ENCODE assay signal across 16 cellular contexts in genomic region chr1:167573035-167573434, GRCh38. TPM values are rescaled to one million over a fixed set of nuclear protein-coding genes. Genes with fewer than 3 reads are reported as not detected.
A peak's percentile ranks its signal among the peaks of the same experiment; 100 is the strongest.
DNase-seq lines count a peak whose midpoint lies in the region; ATAC-seq, FAIRE-seq and TF ChIP-seq lines count a peak whose summit lies in the region.
"Had no signal": no experiment of that assay in that cellular context is flagged by ENCODE, and none has a peak within 500 bp of the region (broad histone marks: within the 10 kb centered on the region; RNA-seq: fewer than 3 reads in every experiment).

No MANE protein-coding gene starts in this region.

- POLR2A ChIA-PET in IMR-90 (lab: Charles Lee; ENCODE audit: unreplicated experiment) = no interaction called here

- H4K20me1 ChIP-seq in IMR-90 (ENCODE audit: insufficient read depth, low read length) = no peaks in the 10 kb centered on the region
- no peaks in the 10 kb centered on the region for H4K20me1 ChIP-seq in mammary epithelial cell (ENCODE audit: insufficient read depth, low read length)

- H3K14ac ChIP-seq in IMR-90 (replicated peaks; ENCODE audit: low read depth, low read length) = no peak overlapping the region

- DNase-seq in IMR-90 (no peak), mammary epithelial cell (peak; percentile 79), type B pancreatic cell (ENCODE audit: extremely low spot score, unreplicated experiment) (no peak), GM19239 (ENCODE audit: insufficient read length, low spot score) (no peak), T-helper 9 cell (no peak)
- DNase-seq: BE2C; CD4-positive, alpha-beta memory T cell; DMS79; GM23248; H7 had no signal

- H4K5ac ChIP-seq in IMR-90 (ENCODE audit: low read depth, low read length) = no peak overlapping the region

- no CpG with 5 or more reads among the region's 2 CpGs for WGBS in IMR-90 (ENCODE audit: extremely low coverage in 2 of 2, insufficient read length in 1 of 2), 2 experiments
- 0% methylated on average over 2 of the region's 2 CpGs for WGBS in mammary epithelial cell (ENCODE audit: low coverage, missing lambda C conversion rate)

- peaks cover 9% of the 10 kb centered on the region for H3K27me3 Mint-ChIP-seq in type B pancreatic cell

- H3K4me3 Mint-ChIP-seq in type B pancreatic cell = no peak overlapping the region
- H3K4me3 Mint-ChIP-seq: CD4-positive, alpha-beta memory T cell had no signal

- H3K4me2 ChIP-seq in IMR-90 (ENCODE audit: low read depth, low read length) (no peak overlapping the region), mammary epithelial cell (ENCODE audit: insufficient read depth, low read depth, low read length) (peak overlapping the region; percentile 47)

- peaks cover 8% of the 10 kb centered on the region for H3K27me3 ChIP-seq in IMR-90 (ENCODE audit: control insufficient read depth, insufficient read depth, low read length)
- H3K27me3 ChIP-seq in mammary epithelial cell (ENCODE audit: insufficient read depth, low read length) = no peaks in the 10 kb centered on the region
- H3K27me3 ChIP-seq: BE2C had no signal

- no peak for TF ChIP-seq POLR2A in IMR-90 (IDR thresholded peaks at IDR 0.05; ENCODE audit: low read depth, low read length)

- no peak overlapping the region for H2BK15ac ChIP-seq in IMR-90 (ENCODE audit: low read depth, low read length)

- TF ChIP-seq CTCF in IMR-90 (conservative IDR thresholded peaks at IDR 0.05; ENCODE audit: low read depth, low read length) (no peak), mammary epithelial cell (conservative IDR thresholded peaks at IDR 0.05 in 1 of 2, IDR thresholded peaks at IDR 0.05 in 1 of 2; ENCODE audit: extremely low read depth in 1 of 2, insufficient read depth in 1 of 2, low read depth in 1 of 2, low read length in 2 of 2) (no peak), type B pancreatic cell (conservative IDR thresholded peaks at IDR 0.05) (no peak)

- no peak overlapping the region for H3K27ac ChIP-seq in IMR-90 (ENCODE audit: insufficient read depth, low read length)
- H3K27ac ChIP-seq in mammary epithelial cell (ENCODE audit: insufficient read depth, low read depth, low read length) = peak overlapping the region; percentile 31
- H3K27ac ChIP-seq: C4-2B, GM23248 had no signal

- no peak overlapping the region for H2BK120ac ChIP-seq in IMR-90 (ENCODE audit: low read depth, low read length)

- H2AK5ac ChIP-seq in IMR-90 (ENCODE audit: low read depth, low read length) = no peak overlapping the region

- no peak overlapping the region for H3K4ac ChIP-seq in IMR-90 (ENCODE audit: low read depth, low read length)

- no peak overlapping the region for H2AK9ac ChIP-seq in IMR-90 (replicated peaks; ENCODE audit: low read depth, low read length, poor library complexity)

- H2BK20ac ChIP-seq in IMR-90 (ENCODE audit: low read depth, low read length) = no peak overlapping the region

- H3K9ac ChIP-seq in IMR-90 (ENCODE audit: low read depth, low read length) = no peak overlapping the region
- H3K9ac ChIP-seq in mammary epithelial cell (ENCODE audit: insufficient read depth, low read length) = no peak overlapping the region
- H3K9ac ChIP-seq: GM23248 had no signal

- H3K4me1 ChIP-seq in IMR-90 (ENCODE audit: control insufficient read depth, insufficient read depth, low read length) (no peaks in the 10 kb centered on the region), mammary epithelial cell (ENCODE audit: insufficient read depth, low read length) (peaks cover 17% of the 10 kb centered on the region)
- H3K4me1 ChIP-seq: BE2C had no signal

- no peak for FAIRE-seq in GM19239 (lab: Jason Lieb, UNC)
- FAIRE-seq: A204.1 had no signal

- no TSS peak for BruUV-seq in IMR-90 (replicated peaks; lab: Mats Ljungman, UMichigan)
- BruUV-seq in mammary epithelial cell (replicated peaks; lab: Mats Ljungman, UMichigan) = no TSS peak

- intact Hi-C loops in IMR-90 (cut with micrococcal nuclease) (no loop called here), mammary epithelial cell (cut with micrococcal nuclease) (no loop called here)

- H2AFZ ChIP-seq in IMR-90 (replicated peaks; ENCODE audit: low read length, poor library complexity) (peak overlapping the region; percentile 51), mammary epithelial cell (ENCODE audit: low read depth, low read length) (peak overlapping the region; percentile 23)
- H2AFZ ChIP-seq: GM23248 had no signal

- H4K91ac ChIP-seq in IMR-90 (ENCODE audit: insufficient read depth, low read depth, low read length) = no peak overlapping the region

- H3K4me1 Mint-ChIP-seq in type B pancreatic cell (ENCODE audit: unreplicated experiment) = no peaks in the 10 kb centered on the region
- H3K4me1 Mint-ChIP-seq: CD4-positive, alpha-beta memory T cell had no signal

- H3K4me3 ChIP-seq in IMR-90 (ENCODE audit: insufficient read depth, low read depth, low read length) = no peak overlapping the region
- H3K4me3 ChIP-seq in mammary epithelial cell (replicated peaks in 1 of 3; ENCODE audit: insufficient read depth in 1 of 3, low read depth in 2 of 3, low read length in 3 of 3) = no peak overlapping the region
- H3K4me3 ChIP-seq: GM23248 had no signal

- dilution Hi-C loops in IMR-90 (cut with HindIII; ENCODE audit: low sequenced_read_pairs, unreplicated experiment) = no loop called here
- dilution Hi-C loops in mammary epithelial cell (cut with HindIII; ENCODE audit: low sequenced_read_pairs) = no loop called here

- H3K36me3 ChIP-seq in IMR-90 (ENCODE audit: control insufficient read depth, insufficient read depth, low read length) (no peaks in the 10 kb centered on the region), mammary epithelial cell (ENCODE audit: insufficient read depth, low read length) (no peaks in the 10 kb centered on the region)
- H3K36me3 ChIP-seq: BE2C had no signal

- no peaks in the 10 kb centered on the region for H3K79me1 ChIP-seq in IMR-90 (ENCODE audit: low read depth in 1 of 2, low read length in 2 of 2)

- H3K9me3 ChIP-seq in IMR-90 (ENCODE audit: control insufficient read depth, insufficient read depth, low read length) = no peaks in the 10 kb centered on the region
- no peaks in the 10 kb centered on the region for H3K9me3 ChIP-seq in mammary epithelial cell (replicated peaks; ENCODE audit: insufficient read depth, low read length)
- H3K9me3 ChIP-seq: BE2C had no signal

- H3K27ac Mint-ChIP-seq in type B pancreatic cell = peak overlapping the region; percentile 64
- H3K27ac Mint-ChIP-seq: CD4-positive, alpha-beta memory T cell had no signal

- no peak overlapping the region for H3K18ac ChIP-seq in IMR-90 (ENCODE audit: low read depth, low read length)

- no peaks in the 10 kb centered on the region for H3K79me2 ChIP-seq in mammary epithelial cell (ENCODE audit: insufficient read depth, low read length)

- H3K36me3 Mint-ChIP-seq in type B pancreatic cell = no peaks in the 10 kb centered on the region
- H3K36me3 Mint-ChIP-seq: CD4-positive, alpha-beta memory T cell had no signal

- CTCF ChIA-PET in IMR-90 (lab: Yijun Ruan, JAX) = no interaction called here
- CTCF ChIA-PET in mammary epithelial cell (lab: Charles Lee; ENCODE audit: low non-redundant PET) = no interaction called here

- no peak overlapping the region for H3K56ac ChIP-seq in IMR-90 (ENCODE audit: extremely low read depth, insufficient read depth, low read length)

- H3K23ac ChIP-seq in IMR-90 (ENCODE audit: low read depth, low read length) = no peak overlapping the region

- H3K9me3 Mint-ChIP-seq in type B pancreatic cell = peaks cover 4% of the 10 kb centered on the region

- no peak for TF ChIP-seq RAD21 in IMR-90 (IDR thresholded peaks at IDR 0.05; ENCODE audit: low read length)

- ATAC-seq in IMR-90 (ENCODE audit: low read depth) = no peak
- peak; percentile 69 for ATAC-seq in esophagus mucosa
- ATAC-seq in HG02885 (IDR thresholded peaks at IDR 0.05; ENCODE audit: poor library complexity, unreplicated experiment) = no peak

- in situ Hi-C loops in IMR-90 (cut with MboI; ENCODE audit: low sequenced_read_pairs) = no loop called here
- in situ Hi-C loops in mammary epithelial cell (cut with MboI; ENCODE audit: low sequenced_read_pairs in 2 of 2) = loop anchor here in 1 of 2 donors (25.0 kb wide), 1 partner anchor 114 kb away; no protein-coding TSS in a partner anchor

- no peak overlapping the region for H2BK5ac ChIP-seq in IMR-90 (ENCODE audit: low read depth, low read length, poor library complexity, severe bottlenecking)

- no peak overlapping the region for H4K8ac ChIP-seq in IMR-90 (ENCODE audit: low read depth in 2 of 2, low read length in 2 of 2)

- H3K9me1 ChIP-seq in IMR-90 (ENCODE audit: insufficient read depth, low read length) = no peaks in the 10 kb centered on the region

TF ChIP-seq in IMR-90, 13 proteins besides CTCF, POLR2A, EP300 and RAD21 (continues in another document):
- TF ChIP-seq MAFK (IDR thresholded peaks at IDR 0.05; ENCODE audit: low read depth, low read length) (no peak), MAZ (IDR thresholded peaks at IDR 0.05; ENCODE audit: borderline replicate concordance, low read depth, low read length) (no peak), BHLHE40 (IDR thresholded peaks at IDR 0.05; ENCODE audit: low read depth, low read length) (no peak), MXI1 (IDR thresholded peaks at IDR 0.05; ENCODE audit: borderline replicate concordance, low read depth, low read length) (no peak)

RNA-seq across cellular contexts. Expression of gene CREG1, which starts 19.5 kb away (rescaled TPM):
- 2.9 and 3.3 TPM in 2 replicates for total RNA-seq in IMR-90 (2012; rRNA removed)
- 6.3 and 6.4 TPM in 2 replicates for polyA plus RNA-seq in IMR-90 (2012; rRNA removed)
- 2.2 and 6.9 TPM in 2 replicates for polyA plus RNA-seq in IMR-90 (2012; cell fraction: cytosol; rRNA removed)
- 1.8 and 2.5 TPM in 2 replicates for polyA plus RNA-seq in IMR-90 (2012; cell fraction: nucleus; rRNA removed; ENCODE audit: low replicate concordance)
- total RNA-seq in mammary epithelial cell = 100 to 1,000 TPM; 105 to 242 TPM
- polyA plus RNA-seq in mammary epithelial cell = 179 TPM
- polyA minus RNA-seq in mammary epithelial cell = 66.8 TPM
- total RNA-seq in esophagus mucosa = 61.8 TPM
- 39.5 and 54.9 TPM in 2 replicates for total RNA-seq in type B pancreatic cell (ENCODE audit: low replicate concordance)

RNA-seq across cellular contexts. Expression of gene CD247, which starts 54.7 kb away (rescaled TPM):
- total RNA-seq in IMR-90 (2012; rRNA removed) = not detected in 2 replicates
- polyA plus RNA-seq in IMR-90 (2012; rRNA removed) = not detected in 2 replicates
- polyA plus RNA-seq in IMR-90 (2012; cell fraction: cytosol; rRNA removed) = not detected in 2 replicates
- 0.04 TPM in 1 of 2 replicates, not detected in the other for polyA plus RNA-seq in IMR-90 (2012; cell fraction: nucleus; rRNA removed; ENCODE audit: low replicate concordance)
- total RNA-seq in mammary epithelial cell = not detected
- 0.07 TPM for polyA plus RNA-seq in mammary epithelial cell
- not detected for polyA minus RNA-seq in mammary epithelial cell
- total RNA-seq in esophagus mucosa = 0.80 TPM
- total RNA-seq in type B pancreatic cell (ENCODE audit: low replicate concordance) = 0.29 and 0.58 TPM in 2 replicates
- total RNA-seq: GM23248 had no signal
- polyA plus RNA-seq: GM23248 had no signal

RNA-seq across cellular contexts. Expression of gene RCSD1, which starts 57.0 kb away (rescaled TPM):
- not detected in 2 replicates for total RNA-seq in IMR-90 (2012; rRNA removed)
- polyA plus RNA-seq in IMR-90 (2012; rRNA removed) = 0.03 TPM in 1 of 2 replicates, not detected in the other
- 0.01 TPM in 1 of 2 replicates, not detected in the other for polyA plus RNA-seq in IMR-90 (2012; cell fraction: cytosol; rRNA removed)
- not detected in 2 replicates for polyA plus RNA-seq in IMR-90 (2012; cell fraction: nucleus; rRNA removed; ENCODE audit: low replicate concordance)
- total RNA-seq in mammary epithelial cell = 1 to 10 TPM in 1 of 2 donors, under 1 TPM in 1; 0.82 to 4.0 TPM
- polyA plus RNA-seq in mammary epithelial cell = 3.1 TPM
- polyA minus RNA-seq in mammary epithelial cell = not detected
- 2.4 TPM for total RNA-seq in esophagus mucosa
- total RNA-seq in type B pancreatic cell (ENCODE audit: low replicate concordance) = 0.75 and 5.4 TPM in 2 replicates
- total RNA-seq: G401, HT1080 had no signal
